24 cellular contexts compared by ENCODE assay signal in the genomic region with DNA sequence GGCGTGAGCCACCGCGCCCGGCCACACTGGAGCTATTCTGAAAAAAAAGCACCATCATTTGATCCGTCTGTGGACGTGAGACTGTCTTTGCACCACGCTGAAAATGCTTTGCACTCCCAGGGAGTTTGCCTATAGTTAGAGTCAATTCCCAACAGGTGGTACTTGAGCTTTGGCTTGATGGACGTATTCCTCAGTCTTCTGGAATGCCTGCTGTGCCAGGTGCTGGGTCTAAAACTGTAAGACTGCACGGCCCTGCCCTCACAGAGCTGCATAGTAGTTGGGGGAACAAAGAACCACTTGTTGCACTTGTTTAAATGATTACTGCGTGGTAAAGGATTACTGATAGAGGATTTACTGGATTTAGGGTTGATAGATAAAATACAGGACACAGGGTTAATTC. TPM values are rescaled to one million over a fixed set of nuclear protein-coding genes. Genes with fewer than 3 reads are reported as not detected.
"Had no signal": no experiment of that assay in that cellular context is flagged by ENCODE, and none has a peak within 500 bp of the region (broad histone marks: within the 10 kb centered on the region; RNA-seq: fewer than 3 reads in every experiment).

No MANE protein-coding gene starts in this region.

- H3K36me3 ChIP-seq: gastrocnemius medialis, heart right ventricle, transverse colon had no signal

- H3K36me3 Mint-ChIP-seq: natural killer cell had no signal

- ATAC-seq: esophagus mucosa; gastrocnemius medialis; heart right ventricle; natural killer cell; sciatic nerve; stimulated activated naive B cell treated with anti-CD40 and anti-IgM and Interleukin-4, amounts not matched to agents 10 μg/mL and 1 μg/mL and 100 μg/mL, for 72 hours; stimulated activated naive CD8-positive, alpha-beta T cell treated with anti-CD3 and anti-CD28 coated beads, Interleukin-15, amount 100 ng/mL, for 72 hours had no signal

- H3K9me3 ChIP-seq: gastrocnemius medialis, heart right ventricle, testis, transverse colon had no signal

- H3K27ac Mint-ChIP-seq: natural killer cell; stimulated activated naive B cell treated with anti-CD40 and anti-IgM and Interleukin-4, amounts not matched to agents 10 μg/mL and 1 μg/mL and 100 μg/mL, for 72 hours; stimulated activated naive CD8-positive, alpha-beta T cell treated with anti-CD3 and anti-CD28 coated beads, Interleukin-15, amount 100 ng/mL, for 72 hours had no signal

- FAIRE-seq: endometrium, islet of Langerhans had no signal

- H3K27ac ChIP-seq: gastrocnemius medialis, heart right ventricle, skin epidermis, testis, transverse colon had no signal

- DNase-seq: effector memory CD4-positive, alpha-beta T cell; gastrocnemius medialis; heart right ventricle; hypothalamus; kidney glomerular epithelial cell; mammary epithelial cell; natural killer cell; stimulated activated CD4-positive, alpha-beta T cell treated with anti-CD3 and anti-CD28 coated beads, Interleukin-2, amount 100 ng/mL, for 24 hours; stimulated activated CD4-positive, alpha-beta T cell treated with anti-CD3 and anti-CD28 coated beads, Interleukin-4, amount 100 ng/mL, for 4 hours; stimulated activated naive B cell treated with anti-CD40 and anti-IgM and Interleukin-4, amounts not matched to agents 10 μg/mL and 1 μg/mL and 100 μg/mL, for 72 hours; stimulated activated naive CD8-positive, alpha-beta T cell treated with anti-CD3 and anti-CD28 coated beads, Interleukin-15, amount 100 ng/mL, for 72 hours; testis; transverse colon had no signal

- H3K4me3 ChIP-seq: gastrocnemius medialis, heart right ventricle, skin epidermis, testis, transverse colon had no signal

- H3K9me3 Mint-ChIP-seq: natural killer cell; stimulated activated naive B cell treated with anti-CD40 and anti-IgM and Interleukin-4, amounts not matched to agents 10 μg/mL and 1 μg/mL and 100 μg/mL, for 72 hours; stimulated activated naive CD8-positive, alpha-beta T cell treated with anti-CD3 and anti-CD28 coated beads, Interleukin-15, amount 100 ng/mL, for 72 hours had no signal

- H3K27me3 ChIP-seq: testis had no signal

- H3K4me3 Mint-ChIP-seq: natural killer cell; stimulated activated naive B cell treated with anti-CD40 and anti-IgM and Interleukin-4, amounts not matched to agents 10 μg/mL and 1 μg/mL and 100 μg/mL, for 72 hours; stimulated activated naive CD8-positive, alpha-beta T cell treated with anti-CD3 and anti-CD28 coated beads, Interleukin-15, amount 100 ng/mL, for 72 hours had no signal

RNA-seq across cellular contexts. Expression of a gene that starts 3.4 kb away (rescaled TPM):
- total RNA-seq: fibroblast of villous mesenchyme, gastrocnemius medialis, liver, mesenteric fat pad, mononuclear cell, natural killer cell, omental fat pad had no signal

RNA-seq across cellular contexts. Expression of a gene that starts 9.7 kb away (rescaled TPM):
- total RNA-seq: fibroblast of villous mesenchyme, gastrocnemius medialis, heart right ventricle, liver, mesenteric fat pad, mononuclear cell, natural killer cell, omental fat pad, sciatic nerve, subcutaneous adipose tissue had no signal
